Comparison of ENCODE assay signal across 7 cellular contexts in the genomic region with DNA sequence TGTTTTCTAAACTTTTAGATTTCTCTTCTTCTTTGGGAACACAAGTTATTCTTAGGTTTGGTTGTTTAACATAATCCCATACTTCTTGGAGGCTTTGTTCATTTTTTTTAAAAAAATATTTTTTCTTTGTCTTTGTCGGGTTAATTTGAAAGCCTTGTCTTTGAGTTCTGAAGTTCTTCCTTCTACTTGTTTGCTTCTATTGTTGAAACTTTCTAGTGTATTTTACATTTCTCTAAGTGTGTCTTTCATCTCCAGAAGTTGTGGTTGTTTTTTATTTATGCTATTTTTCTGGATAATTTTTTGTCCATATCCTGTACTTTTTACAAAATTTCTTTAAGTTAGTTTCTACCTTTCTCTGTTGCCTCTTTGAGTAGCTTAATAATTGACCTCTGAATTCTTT.
"Had no signal": no experiment of that assay in that cellular context is flagged by ENCODE, and none has a peak within 500 bp of the region (broad histone marks: within the 10 kb centered on the region; RNA-seq: fewer than 3 reads in every experiment).

No MANE protein-coding gene starts in this region.

- H2AFZ ChIP-seq: GM23338 had no signal

- DNase-seq: H9, HCEC 1CT, KG1 had no signal

- H3K4me2 ChIP-seq: GM23338 had no signal

- H3K4me3 ChIP-seq: GM23338 had no signal

- ATAC-seq: GM23338 had no signal

- FAIRE-seq: H1, H54, HTR-8/SVneo had no signal
